In the genomic region with DNA sequence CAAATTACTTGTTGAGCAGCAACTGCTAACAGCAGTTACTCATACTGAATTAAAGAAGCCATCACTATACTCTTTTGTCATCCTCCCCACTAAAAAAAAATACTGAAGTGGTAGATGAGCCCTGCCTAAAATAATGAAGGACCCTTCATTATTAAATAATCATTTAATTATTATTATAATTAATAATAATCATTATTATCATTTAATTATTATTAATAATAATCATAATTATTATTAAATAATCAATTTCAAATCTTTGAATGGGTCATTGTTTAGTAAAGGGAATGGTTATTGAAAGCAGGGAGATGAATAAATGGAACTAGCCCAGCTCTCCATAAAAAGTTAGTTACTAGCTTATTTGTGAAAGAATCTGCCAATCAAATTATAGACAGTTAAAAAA, we compare ENCODE assay signal across 40 cellular contexts.
"Had no signal": no experiment of that assay in that cellular context is flagged by ENCODE, and none has a peak within 500 bp of the region (broad histone marks: within the 10 kb centered on the region; RNA-seq: fewer than 3 reads in every experiment).

No MANE protein-coding gene starts in this region.

- DNase-seq: activated effector memory CD4-positive, alpha-beta T cell treated with anti-CD3 and anti-CD28 coated beads, Interleukin-2, amount 50 U/mL, for 16 hours; activated effector memory CD4-positive, alpha-beta T cell treated with Interleukin-2 at 50 U/mL for 16 hours; activated gamma-delta T cell; activated gamma-delta T cell treated with Interleukin-2 at 50 U/mL for 16 hours; activated naive CD4-positive, alpha-beta T cell; activated naive CD4-positive, alpha-beta T cell treated with anti-CD3 and anti-CD28 coated beads for 36 hours; activated naive CD4-positive, alpha-beta T cell treated with anti-CD3 and anti-CD28 coated beads, Interleukin-2, amount 10 ng/mL, durations not matched to agents 7 days and 5 days; activated naive CD4-positive, alpha-beta T cell treated with anti-CD3 and anti-CD28 coated beads, Interleukin-2, amount 50 U/mL, for 16 hours; activated naive CD4-positive, alpha-beta T cell treated with Interleukin-2 at 50 U/mL for 16 hours; activated naive CD8-positive, alpha-beta T cell treated with anti-CD3 and anti-CD28 coated beads for 36 hours; activated naive CD8-positive, alpha-beta T cell treated with anti-CD3 and anti-CD28 coated beads, Interleukin-2, amount 10 ng/mL, durations not matched to agents 7 days and 5 days; activated naive CD8-positive, alpha-beta T cell treated with anti-CD3 and anti-CD28 coated beads, Interleukin-2, amount 50 U/mL, for 24 hours; activated T-cell treated with anti-CD3 and anti-CD28 coated beads for 4 hours; activated T-cell treated with anti-CD3 and anti-CD28 coated beads, Interleukin-2, amount 50 U/mL, for 1 hour; activated T-cell treated with anti-CD3 and anti-CD28 coated beads, Interleukin-2, amount 50 U/mL, for 24 hours; activated T-cell treated with anti-CD3 and anti-CD28 coated beads, Interleukin-2, amount 50 U/mL, for 4 hours; activated T-cell treated with anti-CD3 and anti-CD28 coated beads, Interleukin-2, amount 50 U/mL, for 48 hours; activated T-cell treated with anti-CD3 and anti-CD28 coated beads, Interleukin-2, amount 50 U/mL, for 72 hours; adrenal gland; amniotic stem cell; amygdala; anterior cingulate cortex; aorta; body of pancreas; brain microvascular endothelial cell; central memory CD4-positive, alpha-beta T cell; cerebellar nuclear complex had no signal

- H3K27ac ChIP-seq: adrenal gland, body of pancreas, brain microvascular endothelial cell, breast epithelium, cardiac muscle cell had no signal

- H3K27me3 ChIP-seq: adrenal gland, ascending aorta, body of pancreas, brain microvascular endothelial cell, breast epithelium, cardiac muscle cell had no signal

- FAIRE-seq: astrocyte, bronchial epithelial cell had no signal

- H3K36me3 ChIP-seq: adrenal gland, ascending aorta, brain microvascular endothelial cell, breast epithelium, cardiac muscle cell had no signal

- H3K9me3 ChIP-seq: adrenal gland, ascending aorta, body of pancreas, breast epithelium had no signal

- H3K27ac Mint-ChIP-seq: activated naive CD4-positive, alpha-beta T cell treated with anti-CD3 and anti-CD28 coated beads for 36 hours; activated naive CD4-positive, alpha-beta T cell treated with anti-CD3 and anti-CD28 coated beads, Interleukin-2, amount 10 ng/mL, durations not matched to agents 7 days and 5 days; activated naive CD4-positive, alpha-beta T cell treated with anti-CD3 and anti-CD28 coated beads, Interleukin-2, amount 50 U/mL, for 24 hours; activated naive CD4-positive, alpha-beta T cell treated with anti-CD3 and anti-CD28 coated beads, Interleukin-2, amount 50 U/mL, for 72 hours; activated naive CD8-positive, alpha-beta T cell; activated naive CD8-positive, alpha-beta T cell treated with anti-CD3 and anti-CD28 coated beads for 36 hours; activated naive CD8-positive, alpha-beta T cell treated with anti-CD3 and anti-CD28 coated beads, Interleukin-2, amount 10 ng/mL, durations not matched to agents 7 days and 5 days; activated naive CD8-positive, alpha-beta T cell treated with anti-CD3 and anti-CD28 coated beads, Interleukin-2, amount 50 U/mL, for 24 hours; activated T-cell treated with anti-CD3 and anti-CD28 coated beads, Interleukin-2, amount 50 U/mL, for 24 hours; activated T-cell treated with anti-CD3 and anti-CD28 coated beads, Interleukin-2, amount 50 U/mL, for 72 hours; activated T-helper 1 cell treated with anti-CD3 and anti-CD28 coated beads, Interleukin-12 subunit alpha, Interleukin-12 subunit beta, Interleukin-2, Interleukin-4 antibody, amounts not matched to agents 30 ng/mL and 10 ng/mL and 1 ng/mL, durations not matched to agents 14 hours and 24 hours and 36 hours; activated T-helper 17 cell treated with anti-CD3 and anti-CD28 coated beads, Interleukin-2, amount 50 U/mL, for 72 hours; activated T-helper 2 cell treated with anti-CD3 and anti-CD28 coated beads, Interferon-gamma antibody, Interleukin-2, Interleukin-4, amounts not matched to agents 10 μg/mL and 5 μg/mL and 100 μg/mL, durations not matched to agents 14 hours and 24 hours and 36 hours; brain had no signal

- H3K4me1 ChIP-seq: adrenal gland, body of pancreas, breast epithelium had no signal

- ATAC-seq: activated naive CD4-positive, alpha-beta T cell treated with anti-CD3 and anti-CD28 coated beads, Interleukin-2, amount 50 U/mL, for 72 hours; activated naive CD8-positive, alpha-beta T cell treated with anti-CD3 and anti-CD28 coated beads, Interleukin-2, amount 50 U/mL, for 24 hours; activated T-cell treated with anti-CD3 and anti-CD28 coated beads, Interleukin-2, amount 50 U/mL, for 4 hours; activated T-cell treated with anti-CD3 and anti-CD28 coated beads, Interleukin-2, amount 50 U/mL, for 72 hours; activated T-helper 17 cell treated with anti-CD3 and anti-CD28 coated beads, Interleukin-2, amount 50 U/mL, for 72 hours; body of pancreas had no signal

- H3K4me1 Mint-ChIP-seq: activated naive CD4-positive, alpha-beta T cell treated with anti-CD3 and anti-CD28 coated beads, Interleukin-2, amount 10 ng/mL, durations not matched to agents 7 days and 5 days; activated naive CD4-positive, alpha-beta T cell treated with anti-CD3 and anti-CD28 coated beads, Interleukin-2, amount 50 U/mL, for 24 hours; activated naive CD8-positive, alpha-beta T cell treated with anti-CD3 and anti-CD28 coated beads for 36 hours; activated naive CD8-positive, alpha-beta T cell treated with anti-CD3 and anti-CD28 coated beads, Interleukin-2, amount 10 ng/mL, durations not matched to agents 7 days and 5 days; activated naive CD8-positive, alpha-beta T cell treated with anti-CD3 and anti-CD28 coated beads, Interleukin-2, amount 50 U/mL, for 24 hours; activated T-helper 17 cell treated with anti-CD3 and anti-CD28 coated beads, Interleukin-2, amount 50 U/mL, for 72 hours; central memory CD8-positive, alpha-beta T cell had no signal

- H3K36me3 Mint-ChIP-seq: activated naive CD4-positive, alpha-beta T cell treated with anti-CD3 and anti-CD28 coated beads, Interleukin-2, amount 10 ng/mL, durations not matched to agents 7 days and 5 days; activated naive CD4-positive, alpha-beta T cell treated with anti-CD3 and anti-CD28 coated beads, Interleukin-2, amount 50 U/mL, for 24 hours; activated naive CD4-positive, alpha-beta T cell treated with anti-CD3 and anti-CD28 coated beads, Interleukin-2, amount 50 U/mL, for 72 hours; activated naive CD8-positive, alpha-beta T cell; activated naive CD8-positive, alpha-beta T cell treated with anti-CD3 and anti-CD28 coated beads for 36 hours; activated naive CD8-positive, alpha-beta T cell treated with anti-CD3 and anti-CD28 coated beads, Interleukin-2, amount 10 ng/mL, durations not matched to agents 7 days and 5 days; brain had no signal

- H3K4me3 ChIP-seq: adrenal gland, ascending aorta, body of pancreas, breast epithelium, cardiac muscle cell had no signal

- H3K27me3 Mint-ChIP-seq: activated naive CD4-positive, alpha-beta T cell treated with anti-CD3 and anti-CD28 coated beads, Interleukin-2, amount 10 ng/mL, durations not matched to agents 7 days and 5 days; activated naive CD8-positive, alpha-beta T cell; activated naive CD8-positive, alpha-beta T cell treated with anti-CD3 and anti-CD28 coated beads for 36 hours; activated naive CD8-positive, alpha-beta T cell treated with anti-CD3 and anti-CD28 coated beads, Interleukin-2, amount 10 ng/mL, durations not matched to agents 7 days and 5 days; activated naive CD8-positive, alpha-beta T cell treated with anti-CD3 and anti-CD28 coated beads, Interleukin-2, amount 50 U/mL, for 24 hours; activated T-cell treated with anti-CD3 and anti-CD28 coated beads, Interleukin-2, amount 50 U/mL, for 24 hours; central memory CD8-positive, alpha-beta T cell had no signal

- H3K9me3 Mint-ChIP-seq: activated naive CD4-positive, alpha-beta T cell treated with anti-CD3 and anti-CD28 coated beads for 36 hours; activated naive CD8-positive, alpha-beta T cell treated with anti-CD3 and anti-CD28 coated beads for 36 hours; activated naive CD8-positive, alpha-beta T cell treated with anti-CD3 and anti-CD28 coated beads, Interleukin-2, amount 10 ng/mL, durations not matched to agents 7 days and 5 days had no signal

- H3K4me3 Mint-ChIP-seq: activated naive CD4-positive, alpha-beta T cell treated with anti-CD3 and anti-CD28 coated beads for 36 hours; activated naive CD4-positive, alpha-beta T cell treated with anti-CD3 and anti-CD28 coated beads, Interleukin-2, amount 10 ng/mL, durations not matched to agents 7 days and 5 days; activated naive CD4-positive, alpha-beta T cell treated with anti-CD3 and anti-CD28 coated beads, Interleukin-2, amount 50 U/mL, for 24 hours; activated naive CD8-positive, alpha-beta T cell; activated naive CD8-positive, alpha-beta T cell treated with anti-CD3 and anti-CD28 coated beads for 36 hours; activated naive CD8-positive, alpha-beta T cell treated with anti-CD3 and anti-CD28 coated beads, Interleukin-2, amount 10 ng/mL, durations not matched to agents 7 days and 5 days; activated naive CD8-positive, alpha-beta T cell treated with anti-CD3 and anti-CD28 coated beads, Interleukin-2, amount 50 U/mL, for 24 hours; activated T-cell treated with anti-CD3 and anti-CD28 coated beads, Interleukin-2, amount 50 U/mL, for 24 hours; activated T-cell treated with anti-CD3 and anti-CD28 coated beads, Interleukin-2, amount 50 U/mL, for 4 hours; activated T-cell treated with anti-CD3 and anti-CD28 coated beads, Interleukin-2, amount 50 U/mL, for 72 hours; activated T-helper 1 cell treated with anti-CD3 and anti-CD28 coated beads, Interleukin-12 subunit alpha, Interleukin-12 subunit beta, Interleukin-2, Interleukin-4 antibody, amounts not matched to agents 30 ng/mL and 10 ng/mL and 1 ng/mL, durations not matched to agents 14 hours and 24 hours and 36 hours; activated T-helper 17 cell treated with anti-CD3 and anti-CD28 coated beads, Interleukin-2, amount 50 U/mL, for 72 hours; brain; central memory CD8-positive, alpha-beta T cell had no signal
